ENCODE assay signal across 10 cellular contexts in the genomic region with DNA sequence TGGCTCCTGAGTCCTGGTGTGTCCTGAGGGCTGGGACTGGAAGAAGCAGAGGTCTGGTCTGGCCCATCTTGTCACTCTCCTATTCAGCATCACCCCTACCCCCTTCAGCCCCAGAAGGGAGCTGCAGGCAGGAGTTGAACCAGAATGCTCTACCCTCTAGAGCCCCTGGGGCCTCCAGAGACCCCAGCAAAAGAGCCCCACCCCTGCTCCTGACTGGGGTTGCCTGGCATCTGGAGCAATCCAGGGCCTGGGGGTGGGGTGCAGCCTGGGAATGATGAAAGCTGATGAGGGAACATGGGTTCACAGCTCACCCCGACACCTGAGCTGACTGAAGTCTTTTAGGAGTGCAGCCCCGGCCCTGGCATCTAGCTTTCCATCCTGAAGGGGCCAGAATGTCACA. TPM values are rescaled to one million over a fixed set of nuclear protein-coding genes. Genes with fewer than 3 reads are reported as not detected.
DNase-seq lines count a peak whose midpoint lies in the region; ATAC-seq and TF ChIP-seq lines count a peak whose summit lies in the region.
"Had no signal": no experiment of that assay in that cellular context is flagged by ENCODE, and none has a peak within 500 bp of the region (broad histone marks: within the 10 kb centered on the region; RNA-seq: fewer than 3 reads in every experiment).

No MANE protein-coding gene starts in this region.

- ATAC-seq in GM21526 (IDR thresholded peaks at IDR 0.05; ENCODE audit: low FRiP score, unreplicated experiment) = peak; percentile 10
- ATAC-seq in GM18517 (IDR thresholded peaks at IDR 0.05; ENCODE audit: unreplicated experiment) = no peak
- no peak for ATAC-seq in GM18858 (IDR thresholded peaks at IDR 0.05; ENCODE audit: unreplicated experiment)

- H3K4me3 Mint-ChIP-seq in dendritic cell treated with granulocyte-macrophage colony-stimulating factor and Interleukin-4, amounts not matched to agents 40 ng/mL and 50 ng/mL, for 4 days = no peak overlapping the region

- no peaks in the 10 kb centered on the region for H3K79me2 ChIP-seq in MM.1S (ENCODE audit: low read length)

- peaks cover 99% of the 10 kb centered on the region for H3K36me3 Mint-ChIP-seq in dendritic cell treated with granulocyte-macrophage colony-stimulating factor and Interleukin-4, amounts not matched to agents 40 ng/mL and 50 ng/mL, for 4 days (ENCODE audit: low read depth)

- H2AFZ ChIP-seq in MM.1S (ENCODE audit: low read length) = peak overlapping the region; percentile 85

- H3K27me3 Mint-ChIP-seq in dendritic cell treated with granulocyte-macrophage colony-stimulating factor and Interleukin-4, amounts not matched to agents 40 ng/mL and 50 ng/mL, for 4 days = no peaks in the 10 kb centered on the region

- H3K9ac ChIP-seq in MM.1S (ENCODE audit: low read length) = no peak overlapping the region

- 88 to 90% methylated on average over 2 of the region's 2 CpGs for WGBS in sigmoid colon, 2 donors

- H3F3A ChIP-seq in MM.1S (ENCODE audit: insufficient read depth, low read length) = no peaks in the 10 kb centered on the region

- H3K9me3 ChIP-seq in MM.1S (replicated peaks; ENCODE audit: insufficient read depth, low read length) (no peaks in the 10 kb centered on the region), sigmoid colon (no peaks in the 10 kb centered on the region)
- H3K9me3 ChIP-seq: heart right ventricle, neutrophil, Peyer's patch had no signal

- TF ChIP-seq EP300 in sigmoid colon (IDR thresholded peaks at IDR 0.05) = no peak

- intact Hi-C loops in dendritic cell treated with granulocyte-macrophage colony-stimulating factor and Interleukin-4, amounts not matched to agents 40 ng/mL and 50 ng/mL, for 4 days (cut with micrococcal nuclease) = loop anchor here (1.0 to 5.0 kb wide), 3 partner anchors 40 to 251 kb away; no protein-coding TSS in a partner anchor
- intact Hi-C loops in sigmoid colon (cut with DNase I) = loop anchor here (1.0 to 2.0 kb wide), 3 partner anchors 39 to 251 kb away; a partner anchor contains a TSS

- H4K20me1 ChIP-seq in MM.1S (ENCODE audit: insufficient read depth, low read length) = no peaks in the 10 kb centered on the region

- peaks cover 8% of the 10 kb centered on the region for H3K4me1 ChIP-seq in MM.1S (ENCODE audit: low read length)
- H3K4me1 ChIP-seq in sigmoid colon = peaks cover 0 to 18% (median 15%) of the 10 kb centered on the region in 4 donors

- H3K4me1 Mint-ChIP-seq in dendritic cell treated with granulocyte-macrophage colony-stimulating factor and Interleukin-4, amounts not matched to agents 40 ng/mL and 50 ng/mL, for 4 days (ENCODE audit: low read depth) = peaks cover 88% of the 10 kb centered on the region

- DNase-seq in MM.1S (no peak), sigmoid colon (no peak), NCI-H446 treated with DMSO at 0.1 percent for 48 hours (lab: John Stamatoyannopoulos, UW) (no peak)

- no peaks in the 10 kb centered on the region for H3K27me3 ChIP-seq in MM.1S (replicated peaks; ENCODE audit: insufficient read depth, low read length)
- no peaks in the 10 kb centered on the region for H3K27me3 ChIP-seq in sigmoid colon
- H3K27me3 ChIP-seq: heart right ventricle, neutrophil, Peyer's patch had no signal

- TF ChIP-seq CTCF in MM.1S (IDR thresholded peaks at IDR 0.05; ENCODE audit: low read length) (no peak), sigmoid colon (IDR thresholded peaks at IDR 0.05) (no peak)

- TF ChIP-seq POLR2A in sigmoid colon (IDR thresholded peaks at IDR 0.05) = no peak

- H3K27ac Mint-ChIP-seq in dendritic cell treated with granulocyte-macrophage colony-stimulating factor and Interleukin-4, amounts not matched to agents 40 ng/mL and 50 ng/mL, for 4 days = peak overlapping the region; percentile 1

- no peaks in the 10 kb centered on the region for H3K9me3 Mint-ChIP-seq in dendritic cell treated with granulocyte-macrophage colony-stimulating factor and Interleukin-4, amounts not matched to agents 40 ng/mL and 50 ng/mL, for 4 days

- H3K9me2 ChIP-seq in MM.1S (replicated peaks; ENCODE audit: insufficient read depth, low read length) = no peaks in the 10 kb centered on the region

- no peak overlapping the region for H3K27ac ChIP-seq in MM.1S (ENCODE audit: low read length)
- peak overlapping the region; percentile 55 to 63 (median 60) for H3K27ac ChIP-seq in sigmoid colon

- H3K4me2 ChIP-seq in MM.1S (ENCODE audit: low read depth, low read length) = peak overlapping the region; percentile 31; the same call in 1 of the 2 replicates

- no peaks in the 10 kb centered on the region for H3K36me3 ChIP-seq in MM.1S (replicated peaks; ENCODE audit: insufficient read depth, low read length)
- H3K36me3 ChIP-seq in sigmoid colon = no peaks in the 10 kb centered on the region
- H3K36me3 ChIP-seq: neutrophil, Peyer's patch had no signal

- H3K4me3 ChIP-seq in MM.1S (ENCODE audit: low read length) = no peak overlapping the region
- H3K4me3 ChIP-seq in sigmoid colon = no peak overlapping the region
- H3K4me3 ChIP-seq: heart right ventricle, Peyer's patch had no signal

RNA-seq across cellular contexts. Expression of a gene that starts 12.2 kb away (rescaled TPM):
- 10 to 100 TPM; 17.1 to 39.3 (median 21.9) TPM for total RNA-seq in sigmoid colon
- 10 to 100 TPM in 1 of 3 donors, 1 to 10 TPM in 2; 3.7 to 40.8 (median 9.0) TPM for polyA plus RNA-seq in sigmoid colon

RNA-seq across cellular contexts. Expression of a gene that starts 31.6 kb away (rescaled TPM):
- total RNA-seq in sigmoid colon = 100 to 1,000 TPM; 163 to 198 (median 195) TPM
- 100 to 1,000 TPM; 141 to 150 (median 150) TPM for polyA plus RNA-seq in sigmoid colon
